In the genomic region with DNA sequence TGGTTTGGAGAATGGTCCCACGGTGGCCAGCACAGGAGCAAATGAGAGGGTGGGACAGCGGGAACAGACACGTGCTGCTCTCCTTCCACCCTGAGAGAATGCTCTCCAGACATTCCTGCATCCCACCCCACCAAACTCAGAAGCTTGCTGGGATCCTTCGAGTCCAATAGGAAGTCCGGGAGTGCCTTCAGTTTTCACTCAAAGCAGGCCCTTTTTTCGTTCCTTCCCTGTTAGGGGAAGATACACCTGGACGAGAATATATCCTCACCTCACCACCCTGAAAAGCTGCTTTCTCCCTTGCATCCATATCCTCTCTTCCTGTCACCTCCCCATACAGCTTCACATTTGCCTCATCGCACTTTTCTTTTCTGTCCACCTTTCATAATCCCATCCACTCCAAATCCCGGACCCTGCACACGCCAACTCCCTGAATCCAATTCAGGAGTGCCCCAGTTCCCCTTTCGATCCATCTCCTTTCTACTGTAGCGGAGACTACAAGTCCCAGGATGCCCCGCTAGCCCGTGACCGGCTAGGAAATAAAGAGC, we compare ENCODE assay signal across 9 cellular contexts. TPM values are rescaled to one million over a fixed set of nuclear protein-coding genes. Genes with fewer than 3 reads are reported as not detected.
DNase-seq lines count a peak whose midpoint lies in the region; ATAC-seq, FAIRE-seq and TF ChIP-seq lines count a peak whose summit lies in the region.
"Had no signal": no experiment of that assay in that cellular context is flagged by ENCODE, and none has a peak within 500 bp of the region (broad histone marks: within the 10 kb centered on the region; RNA-seq: fewer than 3 reads in every experiment).

No MANE protein-coding gene starts in this region.

- no peaks in the 10 kb centered on the region for H3K27me3 ChIP-seq in cardiac muscle cell
- no peaks in the 10 kb centered on the region for H3K27me3 ChIP-seq in upper lobe of left lung

- TF ChIP-seq EP300 in upper lobe of left lung (IDR thresholded peaks at IDR 0.05), result no peak

- H3K9me3 Mint-ChIP-seq in activated naive CD4-positive, alpha-beta T cell treated with anti-CD3 and anti-CD28 coated beads, Interleukin-2, amount 50 U/mL, for 72 hours, result no peaks in the 10 kb centered on the region

- peak overlapping the region; percentile 99 for H3K27ac ChIP-seq in cardiac muscle cell
- peak overlapping the region; percentile 95 to 99 (median 98) for H3K27ac ChIP-seq in upper lobe of left lung

- H3K4me3 ChIP-seq in cardiac muscle cell, result peak overlapping the region; percentile 48
- peak overlapping the region in 3 of 4 donors; percentile 53 to 88 (median 60) for H3K4me3 ChIP-seq in upper lobe of left lung

- TF ChIP-seq POLR2A in upper lobe of left lung (IDR thresholded peaks at IDR 0.05), result no peak

- TF ChIP-seq CTCF in cardiac muscle cell (IDR thresholded peaks at IDR 0.05; ENCODE audit: low read depth, low read length), result no peak
- no peak for TF ChIP-seq CTCF in upper lobe of left lung (IDR thresholded peaks at IDR 0.05)

- H3K36me3 ChIP-seq in cardiac muscle cell (no peaks in the 10 kb centered on the region), upper lobe of left lung (no peaks in the 10 kb centered on the region)

- peaks cover 6 to 13% of the 10 kb centered on the region in 2 donors for H3K36me3 Mint-ChIP-seq in activated naive CD4-positive, alpha-beta T cell treated with anti-CD3 and anti-CD28 coated beads, Interleukin-2, amount 50 U/mL, for 72 hours

- ATAC-seq in left ventricle myocardium superior, result no peak
- no peak for ATAC-seq in activated naive CD4-positive, alpha-beta T cell treated with anti-CD3 and anti-CD28 coated beads, Interleukin-2, amount 50 U/mL, for 72 hours
- no peak for ATAC-seq in upper lobe of left lung (ENCODE audit: low FRiP score in 2 of 2)
- no peak for ATAC-seq in HG03442 (IDR thresholded peaks at IDR 0.05; ENCODE audit: unreplicated experiment)
- ATAC-seq in GM21529 (IDR thresholded peaks at IDR 0.05; ENCODE audit: unreplicated experiment), result no peak

- intact Hi-C loops in left ventricle myocardium superior (cut with micrococcal nuclease), result loop anchor here (5.0 kb wide), 1 partner anchor 36 kb away; no protein-coding TSS in a partner anchor

- WGBS in upper lobe of left lung, 2 donors, result 2 to 3% methylated on average over 15 of the region's 15 CpGs

- H3K27ac Mint-ChIP-seq in activated naive CD4-positive, alpha-beta T cell treated with anti-CD3 and anti-CD28 coated beads, Interleukin-2, amount 50 U/mL, for 72 hours, result peak overlapping the region; percentile 80 to 99

- no peaks in the 10 kb centered on the region for H3K9me3 ChIP-seq in cardiac muscle cell (ENCODE audit: low read depth)
- H3K9me3 ChIP-seq in upper lobe of left lung, result no peaks in the 10 kb centered on the region

- DNase-seq in cardiac muscle cell (ENCODE audit: low read depth in 1 of 2, low spot score in 1 of 2) (no peak), left ventricle myocardium superior (no peak), left kidney (ENCODE audit: low read depth, low spot score) (peak; percentile 32), upper lobe of left lung (no peak), HTR-8/SVneo (ENCODE audit: insufficient read length, low spot score) (no peak)
- DNase-seq in activated naive CD4-positive, alpha-beta T cell treated with anti-CD3 and anti-CD28 coated beads, Interleukin-2, amount 50 U/mL, for 72 hours (ENCODE audit: low spot score in 2 of 2), result no peak

- FAIRE-seq in HTR-8/SVneo (lab: Jason Lieb, UNC), result no peak
- FAIRE-seq: islet of Langerhans had no signal

- H3K4me1 ChIP-seq in cardiac muscle cell (ENCODE audit: low read depth) (peaks cover 29% of the 10 kb centered on the region), upper lobe of left lung (peaks cover 45 to 58% (median 50%) of the 10 kb centered on the region in 4 donors)

RNA-seq across cellular contexts. Expression of gene TMEM253, which starts 2.4 kb away (rescaled TPM):
- total RNA-seq in cardiac muscle cell, result 0.46 and 1.2 TPM in 2 replicates
- 1.3 and 2.4 TPM in 2 replicates for polyA plus RNA-seq in cardiac muscle cell
- total RNA-seq in left ventricle myocardium superior, result 0.20 TPM
- under 1 TPM in 1 of 2 donors, not detected in 1; 0.25 TPM for total RNA-seq in activated naive CD4-positive, alpha-beta T cell treated with anti-CD3 and anti-CD28 coated beads, Interleukin-2, amount 50 U/mL, for 72 hours
- 1 to 10 TPM in 2 of 6 donors, under 1 TPM in 1, not detected in 3; 0.94 to 3.4 (median 1.4) TPM for total RNA-seq in upper lobe of left lung

RNA-seq across cellular contexts. Expression of gene ZNF219, which starts 4.8 kb away (rescaled TPM):
- total RNA-seq in cardiac muscle cell (143 and 154 TPM in 2 replicates), left ventricle myocardium superior (57.0 TPM), upper lobe of left lung (10 to 100 TPM; 46.1 to 97.5 (median 56.3) TPM)
- 49.5 and 77.0 TPM in 2 replicates for polyA plus RNA-seq in cardiac muscle cell
- total RNA-seq in activated naive CD4-positive, alpha-beta T cell treated with anti-CD3 and anti-CD28 coated beads, Interleukin-2, amount 50 U/mL, for 72 hours, result 10 to 100 TPM; 10.0 to 21.9 TPM

RNA-seq across cellular contexts. Expression of gene ARHGEF40, which starts 33.1 kb away (rescaled TPM):
- total RNA-seq in cardiac muscle cell, result 32.9 and 41.7 TPM in 2 replicates
- 26.4 and 31.6 TPM in 2 replicates for polyA plus RNA-seq in cardiac muscle cell
- 23.1 TPM for total RNA-seq in left ventricle myocardium superior
- total RNA-seq in activated naive CD4-positive, alpha-beta T cell treated with anti-CD3 and anti-CD28 coated beads, Interleukin-2, amount 50 U/mL, for 72 hours, result under 1 TPM in 1 of 2 donors, not detected in 1; 0.23 TPM
- 10 to 100 TPM; 24.8 to 74.4 (median 36.0) TPM for total RNA-seq in upper lobe of left lung

RNA-seq across cellular contexts. Expression of gene RNASE8, which starts 45.6 kb away (rescaled TPM):
- total RNA-seq in cardiac muscle cell (not detected in 2 replicates), left ventricle myocardium superior (not detected), upper lobe of left lung (not detected)
- polyA plus RNA-seq in cardiac muscle cell, result not detected in 2 replicates
- not detected for total RNA-seq in activated naive CD4-positive, alpha-beta T cell treated with anti-CD3 and anti-CD28 coated beads, Interleukin-2, amount 50 U/mL, for 72 hours

RNA-seq across cellular contexts. Expression of gene OR5AU1, which starts 52.6 kb away (rescaled TPM):
- total RNA-seq in cardiac muscle cell (not detected in 2 replicates), left ventricle myocardium superior (not detected), upper lobe of left lung (not detected)
- polyA plus RNA-seq in cardiac muscle cell, result not detected in 2 replicates
- not detected for total RNA-seq in activated naive CD4-positive, alpha-beta T cell treated with anti-CD3 and anti-CD28 coated beads, Interleukin-2, amount 50 U/mL, for 72 hours

Comparison
In these comparisons a context has a peak if more than half of its experiments do, and no peak if none do; other contexts are left out.
1. RNA of gene ARHGEF40, which starts 33.1 kb away (total RNA-seq): 24.8 to 74.4 TPM in upper lobe of left lung, 32.9 to 41.7 TPM in cardiac muscle cell and 23.1 TPM in left ventricle myocardium superior (single experiment); 0.23 TPM in activated naive CD4-positive, alpha-beta T cell treated with anti-CD3 and anti-CD28 coated beads, Interleukin-2, amount 50 U/mL, for 72 hours; every median in the first group is over 10 times any median in the second.